ENCODE assay signal across 29 cellular contexts in the genomic region with DNA sequence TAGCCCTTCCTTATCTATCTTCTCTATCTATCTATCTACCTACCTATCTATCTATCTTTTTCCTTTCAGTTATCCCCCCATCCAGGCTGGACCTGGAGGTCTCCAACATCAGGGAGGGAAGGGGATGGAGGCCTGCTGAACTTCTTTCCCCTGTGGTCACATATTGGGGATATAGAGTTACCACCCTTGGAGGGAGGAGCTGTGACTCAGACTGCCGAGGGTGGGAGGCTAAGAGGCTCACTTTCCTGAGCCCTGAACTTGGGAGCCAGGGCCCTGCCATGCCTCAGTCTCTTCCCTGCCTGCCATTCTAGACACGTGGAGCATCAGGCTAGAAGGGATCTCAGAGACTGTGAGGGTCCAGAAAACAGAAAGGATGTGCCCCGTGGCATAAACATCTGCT. TPM values are rescaled to one million over a fixed set of nuclear protein-coding genes. Genes with fewer than 3 reads are reported as not detected.
A peak's percentile ranks its signal among the peaks of the same experiment; 100 is the strongest.
DNase-seq lines count a peak whose midpoint lies in the region; ATAC-seq, FAIRE-seq and TF ChIP-seq lines count a peak whose summit lies in the region.
"Had no signal": no experiment of that assay in that cellular context is flagged by ENCODE, and none has a peak within 500 bp of the region (broad histone marks: within the 10 kb centered on the region; RNA-seq: fewer than 3 reads in every experiment).

No MANE protein-coding gene starts in this region.

- H3K4me1 ChIP-seq in SJCRH30, result peaks cover 8% of the 10 kb centered on the region

- H3K4me3 ChIP-seq in SJCRH30, result no peak overlapping the region
- H3K4me3 ChIP-seq: esophagus muscularis mucosa, GM23338, thoracic aorta had no signal

- no peak overlapping the region for H3K27ac ChIP-seq in SJCRH30
- H3K27ac ChIP-seq: esophagus muscularis mucosa, HL-60, thoracic aorta had no signal

- no peak for FAIRE-seq in H54 (lab: Jason Lieb, UNC)

- no peaks in the 10 kb centered on the region for H3K36me3 ChIP-seq in SJCRH30
- H3K36me3 ChIP-seq: esophagus muscularis mucosa, thoracic aorta had no signal

- no peaks in the 10 kb centered on the region for H3K9me3 ChIP-seq in SJCRH30 (replicated peaks)
- H3K9me3 ChIP-seq: esophagus muscularis mucosa, thoracic aorta had no signal

- no peak for TF ChIP-seq POLR2A in H54 (IDR thresholded peaks at IDR 0.05; ENCODE audit: low read depth, low read length)

- DNase-seq in H54 (ENCODE audit: insufficient read length, low spot score), result peak; percentile 37
- DNase-seq in SJCRH30, result peak; percentile 19 to 36
- DNase-seq in fibroblast of gingiva (ENCODE audit: low read depth), result peak; percentile 17
- no peak for DNase-seq in effector CD8-positive, alpha-beta T cell (lab: John Stamatoyannopoulos, UW)
- DNase-seq in NCI-H1417 treated with DMSO at 0.1 percent for 48 hours (lab: John Stamatoyannopoulos, UW), result no peak
- no peak for DNase-seq in OCI-M2 (lab: John Stamatoyannopoulos, UW; ENCODE audit: unreplicated experiment)
- DNase-seq: activated CD4-positive, alpha-beta T cell treated with anti-CD3 and anti-CD28 coated beads, Interleukin-2, amount 10 ng/mL, durations not matched to agents 24 days and 14 days; activated CD8-positive, alpha-beta memory T cell treated with anti-CD3 and anti-CD28 coated beads, Interleukin-2, amount 10 ng/mL, durations not matched to agents 7 days and 5 days; COR-L47; DND-41; effector memory CD4-positive, alpha-beta T cell; glutamatergic neuron; kidney glomerular epithelial cell; naive thymus-derived CD4-positive, alpha-beta T cell; NCI-H1436 treated with DMSO at 0.1 percent for 48 hours; NCI-H69; retina; SHP77; stimulated activated CD4-positive, alpha-beta T cell treated with anti-CD3 and anti-CD28 coated beads, Interleukin-4, amount 100 ng/mL, for 24 hours; stimulated activated naive CD4-positive, alpha-beta T cell treated with Interleukin-2 at 50 U/mL for 16 hours had no signal

- no peaks in the 10 kb centered on the region for H3K27me3 ChIP-seq in SJCRH30
- H3K27me3 ChIP-seq: esophagus muscularis mucosa had no signal

- no peak for ATAC-seq in HG02885 (IDR thresholded peaks at IDR 0.05; ENCODE audit: poor library complexity, unreplicated experiment)
- ATAC-seq: activated CD8-positive, alpha-beta memory T cell treated with anti-CD3 and anti-CD28 coated beads, Interleukin-2, amount 10 ng/mL, durations not matched to agents 7 days and 5 days; activated T-helper 17 cell treated with anti-CD3 and anti-CD28 coated beads, Interleukin-2, amount 50 U/mL, for 72 hours; naive thymus-derived CD4-positive, alpha-beta T cell had no signal

RNA-seq across cellular contexts. Expression of gene LRRC3C, which starts 8.4 kb away (rescaled TPM):
- not detected in 2 replicates for total RNA-seq in SJCRH30 (2014; rRNA removed; shearing (Covaris generic))
- total RNA-seq: activated CD4-positive, alpha-beta T cell treated with anti-CD3 and anti-CD28 coated beads, Interleukin-2, amount 10 ng/mL, durations not matched to agents 24 days and 14 days; activated CD8-positive, alpha-beta memory T cell treated with anti-CD3 and anti-CD28 coated beads, Interleukin-2, amount 10 ng/mL, durations not matched to agents 7 days and 5 days; activated T-helper 17 cell treated with anti-CD3 and anti-CD28 coated beads, Interleukin-2, amount 50 U/mL, for 72 hours; chondrocyte; esophagus muscularis mucosa; omental fat pad; T-helper 1 cell treated with Interleukin-12 subunit alpha and Interleukin-12 subunit beta and Interleukin-4 antibody, amounts not matched to agents 30 ng/mL and 1 ng/mL, for 36 hours; thoracic aorta had no signal

RNA-seq across cellular contexts. Expression of gene ORMDL3, which starts 8.5 kb away (rescaled TPM):
- 27.5 and 27.8 TPM in 2 replicates for total RNA-seq in SJCRH30 (2014; rRNA removed; shearing (Covaris generic))

RNA-seq across cellular contexts. Expression of gene GSDMB, which starts 17.5 kb away (rescaled TPM):
- total RNA-seq in SJCRH30 (2014; rRNA removed; shearing (Covaris generic)), result 1.9 and 2.1 TPM in 2 replicates

RNA-seq across cellular contexts. Expression of gene GSDMA, which starts 26.9 kb away (rescaled TPM):
- not detected in 2 replicates for total RNA-seq in SJCRH30 (2014; rRNA removed; shearing (Covaris generic))
- total RNA-seq: activated CD8-positive, alpha-beta memory T cell treated with anti-CD3 and anti-CD28 coated beads, Interleukin-2, amount 10 ng/mL, durations not matched to agents 7 days and 5 days; chondrocyte; GM23338 had no signal

RNA-seq across cellular contexts. Expression of gene PSMD3, which starts 44.7 kb away (rescaled TPM):
- total RNA-seq in SJCRH30 (2014; rRNA removed; shearing (Covaris generic)), result 128 and 129 TPM in 2 replicates

Comparison
In these comparisons a context has a peak if more than half of its experiments do, and no peak if none do; other contexts are left out.
1. DNase-seq: peak in H54 (single experiment), SJCRH30 (2 of 2) and fibroblast of gingiva (single experiment); none in effector CD8-positive, alpha-beta T cell (single experiment), NCI-H1417 treated with DMSO at 0.1 percent for 48 hours (single experiment) and OCI-M2 (single experiment).